8 cellular contexts compared by ENCODE assay signal in genomic region chr1:120342231-120343073, GRCh38.
A peak's percentile ranks its signal among the peaks of the same experiment; 100 is the strongest.
DNase-seq lines count a peak whose midpoint lies in the region; ATAC-seq, FAIRE-seq and TF ChIP-seq lines count a peak whose summit lies in the region.
"Not testable (repeated sequence)": the region's sequence is repeated elsewhere in the genome, so short reads cannot be mapped to it uniquely, and the experiment has no call there.

No MANE protein-coding gene starts in this region.

- H3K27ac Mint-ChIP-seq in Caco-2 (ENCODE audit: unreplicated experiment): not testable (repeated sequence)
- peak overlapping the region; percentile 94 for H3K27ac Mint-ChIP-seq in activated CD4-positive, alpha-beta T cell treated with anti-CD3 and anti-CD28 coated beads, Interleukin-2, amount 10 ng/mL, durations not matched to agents 7 days and 5 days

- not testable (repeated sequence) for H3K9me3 ChIP-seq in Caco-2; adipocyte (ENCODE audit: control insufficient read depth, low read length); pancreas; thyroid gland

- not testable (repeated sequence) for FAIRE-seq in pancreas (lab: Jason Lieb, UNC)

- H3K36me3 Mint-ChIP-seq in Caco-2 (ENCODE audit: insufficient read depth, unreplicated experiment); activated CD4-positive, alpha-beta T cell treated with anti-CD3 and anti-CD28 coated beads, Interleukin-2, amount 10 ng/mL, durations not matched to agents 7 days and 5 days (ENCODE audit: low read depth): not testable (repeated sequence)

- H3K9ac ChIP-seq in adipocyte (ENCODE audit: low read length): peak overlapping the region; percentile 60

- TSS peak; percentile 22 for BruUV-seq in Caco-2 (replicated peaks; lab: Mats Ljungman, UMichigan)

- H3K27me3 ChIP-seq in Caco-2 (replicated peaks; ENCODE audit: control insufficient read depth, insufficient read depth, low read length); adipocyte (replicated peaks; ENCODE audit: control insufficient read depth, insufficient read depth, low read length); pancreas; thyroid gland: not testable (repeated sequence)

- CTCF ChIA-PET in Caco-2 (lab: Charles Lee); activated CD4-positive, alpha-beta T cell treated with anti-CD3 and anti-CD28 coated beads, Interleukin-2, amount 10 ng/mL, durations not matched to agents 7 days and 5 days (lab: Charles Lee): not testable (repeated sequence)

- WGBS in pancreas, 2 donors: 0 to 4% methylated on average over 20 to 24 of the region's 44 CpGs
- WGBS in thyroid gland, 2 donors: 8 to 15% methylated on average over 11 to 15 of the region's 44 CpGs

- H3K4me1 ChIP-seq in Caco-2; adipocyte (ENCODE audit: control insufficient read depth, insufficient read depth, low read length); pancreas; thyroid gland: not testable (repeated sequence)

- not testable (repeated sequence) for ATAC-seq in left lobe of liver, pancreas

- not testable (repeated sequence) for H3K4me1 Mint-ChIP-seq in Caco-2 (ENCODE audit: low read depth, unreplicated experiment); activated CD4-positive, alpha-beta T cell treated with anti-CD3 and anti-CD28 coated beads, Interleukin-2, amount 10 ng/mL, durations not matched to agents 7 days and 5 days

- intact Hi-C loops in Caco-2 (cut with micrococcal nuclease; ENCODE audit: unreplicated experiment); pancreas (cut with DNase I); thyroid gland (cut with DNase I): not testable (repeated sequence)

- POLR2A ChIA-PET in Caco-2 (lab: Charles Lee); activated CD4-positive, alpha-beta T cell treated with anti-CD3 and anti-CD28 coated beads, Interleukin-2, amount 10 ng/mL, durations not matched to agents 7 days and 5 days (lab: Charles Lee): not testable (repeated sequence)

- not testable (repeated sequence) for H3K9me3 Mint-ChIP-seq in Caco-2 (ENCODE audit: unreplicated experiment); activated CD4-positive, alpha-beta T cell treated with anti-CD3 and anti-CD28 coated beads, Interleukin-2, amount 10 ng/mL, durations not matched to agents 7 days and 5 days

- not testable (repeated sequence) for H3K36me3 ChIP-seq in Caco-2 (ENCODE audit: control insufficient read depth, insufficient read depth, low read length); adipocyte (ENCODE audit: control insufficient read depth, insufficient read depth, low read length, severe bottlenecking); pancreas; thyroid gland

- peak overlapping the region in 3 of 4 donors; percentile 22 to 30 (median 29) for H3K27ac ChIP-seq in pancreas
- H3K27ac ChIP-seq in thyroid gland: peak overlapping the region; percentile 39 to 76 (median 70)

- H3K4me3 ChIP-seq in Caco-2 (ENCODE audit: low read depth, low read length): not testable (repeated sequence)
- H3K4me3 ChIP-seq in NB4 (ENCODE audit: low read depth, low read length) (peak overlapping the region; percentile 51), adipocyte (ENCODE audit: low read length) (peak overlapping the region; percentile 79), epithelial cell of esophagus (ENCODE audit: low read length) (peak overlapping the region; percentile 39), pancreas (peak overlapping the region in 2 of 4 donors; percentile 14 to 26), thyroid gland (replicated peaks in 1 of 3) (peak overlapping the region in 1 of 3 donors; percentile 17)

- TF ChIP-seq POLR2A in NB4 (IDR thresholded peaks at IDR 0.05; ENCODE audit: extremely low read depth, insufficient read length); thyroid gland (IDR thresholded peaks at IDR 0.05): not testable (repeated sequence)

- not testable (repeated sequence) for H3K27me3 Mint-ChIP-seq in Caco-2 (ENCODE audit: insufficient read depth, unreplicated experiment); activated CD4-positive, alpha-beta T cell treated with anti-CD3 and anti-CD28 coated beads, Interleukin-2, amount 10 ng/mL, durations not matched to agents 7 days and 5 days

- H3K4me3 Mint-ChIP-seq in Caco-2 (ENCODE audit: unreplicated experiment): peak overlapping the region; percentile 46
- H3K4me3 Mint-ChIP-seq in activated CD4-positive, alpha-beta T cell treated with anti-CD3 and anti-CD28 coated beads, Interleukin-2, amount 10 ng/mL, durations not matched to agents 7 days and 5 days: peak overlapping the region; percentile 86

- not testable (repeated sequence) for DNase-seq in Caco-2; adipocyte (ENCODE audit: low read depth)
- peak; percentile 4 for DNase-seq in NB4 (ENCODE audit: low read depth)
- DNase-seq in activated CD4-positive, alpha-beta T cell treated with anti-CD3 and anti-CD28 coated beads, Interleukin-2, amount 10 ng/mL, durations not matched to agents 7 days and 5 days: peak; percentile 8
- DNase-seq in epithelial cell of esophagus (ENCODE audit: low read depth): peak; percentile 23
- DNase-seq in left lobe of liver (ENCODE audit: low spot score): peak; percentile 38
- DNase-seq in pancreas: peak; percentile 6 to 58 (median 16)
- peak; percentile 30 to 36 for DNase-seq in thyroid gland

- not testable (repeated sequence) for TF ChIP-seq CTCF in Caco-2 (IDR thresholded peaks at IDR 0.05; ENCODE audit: insufficient read depth in 1 of 2, low read depth in 1 of 2, low read length in 1 of 2, severe bottlenecking in 1 of 2, unreplicated experiment in 1 of 2); NB4 (IDR thresholded peaks at IDR 0.05; ENCODE audit: low read depth, low read length); epithelial cell of esophagus (IDR thresholded peaks at IDR 0.05; ENCODE audit: insufficient read depth, low read depth, low read length, missing control alignments); pancreas (IDR thresholded peaks at IDR 0.05); thyroid gland (IDR thresholded peaks at IDR 0.05)
